In the genomic region with DNA sequence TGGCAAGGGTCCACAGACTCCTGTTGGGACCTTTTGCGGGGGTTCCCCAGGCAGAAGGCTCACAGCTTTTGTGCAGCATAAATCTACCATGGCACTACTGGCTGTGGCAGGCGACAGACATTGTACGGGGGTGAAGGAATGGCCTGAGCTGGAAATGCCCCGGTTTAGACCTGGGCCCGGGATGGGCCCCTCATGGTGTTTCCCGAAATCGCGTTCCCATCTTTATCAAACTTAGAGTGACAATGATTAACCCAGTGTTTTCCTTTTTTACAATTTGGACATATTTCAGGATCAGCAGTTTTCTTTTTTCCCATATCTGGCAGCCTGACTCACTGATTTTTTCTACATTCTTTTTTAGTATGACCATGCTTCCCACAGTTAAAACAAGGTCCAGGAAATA, we compare ENCODE assay signal across 1 cellular context. TPM values are rescaled to one million over a fixed set of nuclear protein-coding genes. Genes with fewer than 3 reads are reported as not detected.
"Had no signal": no experiment of that assay in that cellular context is flagged by ENCODE, and none has a peak within 500 bp of the region (broad histone marks: within the 10 kb centered on the region; RNA-seq: fewer than 3 reads in every experiment).

No MANE protein-coding gene starts in this region.

RNA-seq across cellular contexts. Expression of a gene that starts 5.5 kb away (rescaled TPM):
- polyA plus RNA-seq: naive thymus-derived CD4-positive, alpha-beta T cell had no signal
